Comparison of ENCODE assay signal across 23 cellular contexts in the genomic region with DNA sequence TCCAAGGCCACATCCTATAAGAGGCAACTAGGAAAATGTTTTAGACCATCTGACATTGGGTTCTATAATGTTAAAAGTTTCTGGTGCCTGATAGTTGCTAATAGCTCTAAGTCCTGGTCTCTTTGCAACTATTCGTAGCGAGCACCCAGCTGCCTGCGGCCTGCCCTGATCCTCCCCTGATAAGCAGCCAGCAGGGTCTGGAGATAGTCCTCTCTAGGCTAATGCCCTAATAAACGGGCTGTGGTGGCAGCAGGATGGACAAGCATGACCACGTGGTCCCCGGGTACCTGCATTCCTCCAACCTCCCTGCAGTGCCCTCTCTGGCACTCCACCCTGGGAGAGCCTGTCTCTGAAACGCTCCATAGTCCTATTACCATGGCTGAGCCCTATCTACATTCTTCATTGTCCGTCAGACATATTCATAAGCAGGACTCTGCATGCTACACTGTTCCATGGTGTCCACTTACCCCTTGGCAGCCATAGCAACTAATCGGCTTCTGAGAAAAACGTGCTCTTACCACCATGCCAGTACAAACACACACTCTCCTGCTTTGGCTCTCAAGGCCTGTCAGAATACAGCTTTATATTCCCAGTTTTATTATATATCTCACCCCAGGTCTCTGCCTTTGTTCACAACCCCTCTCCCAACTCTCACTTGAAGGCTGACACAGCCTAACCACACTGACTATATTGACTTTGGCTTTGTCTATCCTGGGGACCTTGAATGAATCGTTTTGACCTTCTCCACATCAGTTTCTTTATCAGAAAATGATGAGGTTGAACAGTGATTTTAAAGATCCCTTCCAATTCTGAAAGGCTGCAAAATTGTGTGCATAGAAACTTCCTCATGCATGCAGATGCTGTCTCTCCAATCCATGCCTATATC. TPM values are rescaled to one million over a fixed set of nuclear protein-coding genes. Genes with fewer than 3 reads are reported as not detected.
DNase-seq lines count a peak whose midpoint lies in the region; FAIRE-seq and TF ChIP-seq lines count a peak whose summit lies in the region.
"Had no signal": no experiment of that assay in that cellular context is flagged by ENCODE, and none has a peak within 500 bp of the region (broad histone marks: within the 10 kb centered on the region; RNA-seq: fewer than 3 reads in every experiment).

No MANE protein-coding gene starts in this region.

- H3K79me1 ChIP-seq in H1 (ENCODE audit: low read depth, low read length) = no peaks in the 10 kb centered on the region

- no peak overlapping the region for H3K18ac ChIP-seq in H1 (ENCODE audit: extremely low read depth, low read length)

- no peak overlapping the region for H2AK5ac ChIP-seq in H1 (ENCODE audit: low read depth, low read length)

- no peaks in the 10 kb centered on the region for H3K27me3 ChIP-seq in H1 (replicated peaks in 1 of 4; ENCODE audit: control insufficient read depth in 3 of 4, extremely low read depth in 1 of 4, insufficient read depth in 3 of 4, low read length in 3 of 4)
- peaks cover 5% of the 10 kb centered on the region for H3K27me3 ChIP-seq in osteoblast (ENCODE audit: insufficient read depth, low read length)
- H3K27me3 ChIP-seq: brain microvascular endothelial cell, spleen, transverse colon had no signal

- TF ChIP-seq CTCF in H1 (IDR thresholded peaks at IDR 0.05; ENCODE audit: control extremely low read depth in 1 of 3, insufficient read depth in 1 of 3, low read depth in 1 of 3, low read length in 3 of 3) = no peak
- TF ChIP-seq CTCF in osteoblast (IDR thresholded peaks at IDR 0.05; ENCODE audit: extremely low read depth, low read depth, low read length) = no peak

- no peak overlapping the region for H4K91ac ChIP-seq in H1 (replicated peaks; ENCODE audit: insufficient read length, low read length)

- H4K5ac ChIP-seq in H1 (ENCODE audit: insufficient read length, low read depth, low read length) = no peak overlapping the region

- H3K4me3 ChIP-seq in H1 (ENCODE audit: extremely low read depth in 1 of 4, insufficient read depth in 2 of 4, low read depth in 3 of 4, low read length in 4 of 4) (no peak overlapping the region), osteoblast (ENCODE audit: insufficient read depth, low read length) (no peak overlapping the region)
- H3K4me3 ChIP-seq: GM12878, lung, PC-9, spleen, transverse colon had no signal

- H2BK12ac ChIP-seq in H1 (ENCODE audit: low read depth, low read length) = no peak overlapping the region; the same call in 1 of the 2 replicates

- H2BK20ac ChIP-seq in H1 (ENCODE audit: low read length) = no peak overlapping the region

- no peak overlapping the region for H3K56ac ChIP-seq in H1 (replicated peaks; ENCODE audit: insufficient read length, low read depth, low read length)

- no peak for TF ChIP-seq RAD21 in H1 (IDR thresholded peaks at IDR 0.05 in 1 of 2, conservative IDR thresholded peaks at IDR 0.05 in 1 of 2; ENCODE audit: low read depth in 2 of 2, low read length in 2 of 2)

- POLR2A ChIA-PET in H1 (lab: Charles Lee; ENCODE audit: partially characterized antibody) = no interaction called here

- no peak overlapping the region for H3K27ac ChIP-seq in H1 (ENCODE audit: low read depth, low read length)
- H3K27ac ChIP-seq in osteoblast (ENCODE audit: low read depth, low read length) = no peak overlapping the region
- H3K27ac ChIP-seq: brain microvascular endothelial cell, PC-9, spleen, transverse colon, VCaP had no signal

- no peaks in the 10 kb centered on the region for H3K23me2 ChIP-seq in H1 (ENCODE audit: low read depth, low read length)

- H3K36me3 ChIP-seq in H1 (ENCODE audit: control insufficient read depth in 2 of 4, insufficient read depth in 4 of 4, low read length in 3 of 4) (no peaks in the 10 kb centered on the region), osteoblast (ENCODE audit: insufficient read depth, low read length) (no peaks in the 10 kb centered on the region)
- H3K36me3 ChIP-seq: brain microvascular endothelial cell, spleen, transverse colon had no signal

- no peak overlapping the region for H4K8ac ChIP-seq in H1 (ENCODE audit: extremely low read depth, insufficient read depth, low read length)

- H4K20me1 ChIP-seq in H1 (replicated peaks in 1 of 2; ENCODE audit: control insufficient read depth in 1 of 2, insufficient read depth in 2 of 2, low read length in 2 of 2) (no peaks in the 10 kb centered on the region), osteoblast (ENCODE audit: insufficient read depth, low read length) (no peaks in the 10 kb centered on the region)

- TF ChIP-seq EP300 in H1 (IDR thresholded peaks at IDR 0.05; ENCODE audit: borderline replicate concordance in 1 of 2, low read depth in 2 of 2, low read length in 2 of 2) = no peak

- H3K79me2 ChIP-seq in H1 (ENCODE audit: control insufficient read depth in 1 of 2, insufficient read depth in 2 of 2, low read length in 2 of 2) (no peaks in the 10 kb centered on the region), osteoblast (ENCODE audit: insufficient read depth, low read length) (no peaks in the 10 kb centered on the region)

- peak; percentile 81 for DNase-seq in NCI-H2029 (lab: John Stamatoyannopoulos, UW)
- peak; percentile 29 for DNase-seq in NCI-H774 (lab: John Stamatoyannopoulos, UW)
- no peak for DNase-seq in H1 (ENCODE audit: low read depth in 1 of 2, low spot score in 2 of 2)
- no peak for DNase-seq in osteoblast (ENCODE audit: insufficient read length, low spot score, missing footprints)
- no peak for DNase-seq in NCI-H1694 (lab: John Stamatoyannopoulos, UW)
- DNase-seq in activated CD4-positive, CD25-positive, alpha-beta regulatory T cell treated with anti-CD3 and anti-CD28 coated beads, Interleukin-2, amount 50 U/mL, for 72 hours = no peak
- DNase-seq in NCI-H82 treated with DMSO at 0.1 percent for 48 hours (lab: John Stamatoyannopoulos, UW; ENCODE audit: unreplicated experiment) = no peak
- DNase-seq: activated CD4-positive, alpha-beta T cell treated with anti-CD3 and anti-CD28 coated beads, Interleukin-2, amount 10 ng/mL, durations not matched to agents 7 days and 5 days; activated gamma-delta T cell treated with Interleukin-2 at 50 U/mL for 16 hours; activated T-cell treated with anti-CD3 and anti-CD28 coated beads, Interleukin-2, amount 50 U/mL, for 4 hours; brain microvascular endothelial cell; Calu3; EL; IMR-90; NCI-H2081; nephron progenitor cell; PC-9; right cardiac atrium; spleen; transverse colon had no signal

- H3K4ac ChIP-seq in H1 (replicated peaks; ENCODE audit: insufficient read length, low read depth, low read length) = no peak overlapping the region

- no peak overlapping the region for H3K23ac ChIP-seq in H1 (ENCODE audit: insufficient read length)

- H3K4me2 ChIP-seq in H1 (ENCODE audit: insufficient read depth in 1 of 2, low read depth in 2 of 2, low read length in 2 of 2) = no peak overlapping the region
- H3K4me2 ChIP-seq in osteoblast (ENCODE audit: insufficient read depth, low read length) = no peak overlapping the region
- H3K4me2 ChIP-seq: PC-9 had no signal

- H3K9ac ChIP-seq in H1 (replicated peaks in 1 of 4; ENCODE audit: extremely low read depth in 1 of 4, low read depth in 3 of 4, low read length in 3 of 4) = no peak overlapping the region

- H2BK15ac ChIP-seq in H1 (ENCODE audit: low read length) = no peak overlapping the region

- 86% methylated on average over 11 of the region's 11 CpGs; no CpG with 5 or more reads in 1 of the 2 experiments for WGBS in H1 (ENCODE audit: extremely low coverage in 1 of 2, insufficient coverage in 1 of 2, insufficient read length in 1 of 2, insufficient replicate concordance in 2 of 2, low coverage in 1 of 2, low lambda C conversion rate in 2 of 2, missing lambda C conversion rate in 1 of 2), 2 experiments

- no peak overlapping the region for H2BK120ac ChIP-seq in H1 (replicated peaks; ENCODE audit: low read depth, low read length)

- no peak for TF ChIP-seq POLR2A in H1 (IDR thresholded peaks at IDR 0.05; ENCODE audit: control extremely low read depth in 1 of 2, low read depth in 2 of 2, low read length in 2 of 2)

- H2AFZ ChIP-seq in H1 (ENCODE audit: low read length) = 0 out of 2 replicates have a peak overlapping the region, but pooled peaks have one; percentile 6
- peak overlapping the region; percentile 44 for H2AFZ ChIP-seq in osteoblast (ENCODE audit: low read length)
- H2AFZ ChIP-seq: PC-9 had no signal

- CTCF ChIA-PET in H1 (lab: Charles Lee; ENCODE audit: partially characterized antibody) = interaction anchor here (0.5 kb wide), 1 partner anchor 41 kb away, joined by 3 read pairs; no protein-coding TSS in a partner anchor

- no peaks in the 10 kb centered on the region for H3K9me3 ChIP-seq in H1 (ENCODE audit: insufficient read depth in 2 of 2, low read depth in 1 of 2, low read length in 1 of 2)
- H3K9me3 ChIP-seq in osteoblast (ENCODE audit: low read depth, low read length) = no peaks in the 10 kb centered on the region
- H3K9me3 ChIP-seq: spleen, transverse colon had no signal

- no peak overlapping the region for H3K14ac ChIP-seq in H1 (ENCODE audit: insufficient read length)

- H2BK5ac ChIP-seq in H1 (ENCODE audit: low read depth, low read length) = no peak overlapping the region

- peaks cover 0 to 2% (median 0%) of the 10 kb centered on the region in 4 experiments; a peak in 1 of 7 replicates for H3K4me1 ChIP-seq in H1 (replicated peaks in 1 of 4; ENCODE audit: control insufficient read depth in 3 of 4, insufficient read depth in 4 of 4, low read length in 3 of 4)
- no peaks in the 10 kb centered on the region for H3K4me1 ChIP-seq in osteoblast (ENCODE audit: insufficient read depth, low read length)
- H3K4me1 ChIP-seq: transverse colon had no signal

- no peak for FAIRE-seq in H1 (lab: Jason Lieb, UNC)
- FAIRE-seq: GM12878 had no signal

TF ChIP-seq in H1, 55 proteins besides CTCF, POLR2A, EP300 and RAD21 (continues in another document):
- TF ChIP-seq TAF1 (IDR thresholded peaks at IDR 0.05; ENCODE audit: low read depth, low read length) = no peak
- TF ChIP-seq CREB1 (IDR thresholded peaks at IDR 0.05) = no peak
- no peak for TF ChIP-seq SP4 (IDR thresholded peaks at IDR 0.05; ENCODE audit: low read length)
- TF ChIP-seq TBP (IDR thresholded peaks at IDR 0.05; ENCODE audit: low read depth, low read length) = no peak
- no peak for TF ChIP-seq NRF1 (IDR thresholded peaks at IDR 0.05; ENCODE audit: low read depth, low read length)
- TF ChIP-seq YY1 (IDR thresholded peaks at IDR 0.05; ENCODE audit: low read depth, low read length) = no peak
- no peak for TF ChIP-seq KDM1A (IDR thresholded peaks at IDR 0.05; ENCODE audit: borderline replicate concordance, low read length)
- no peak for TF ChIP-seq JUN (IDR thresholded peaks at IDR 0.05; ENCODE audit: low read depth, low read length)

RNA-seq across cellular contexts. Expression of a gene that starts 49.9 kb away (rescaled TPM):
- total RNA-seq in H1 (2021; fragmentation: NEBNext Ultra II Directional; extraction: Animal tissue kit (Norgen Biotek cat#: 25700)) = 128 and 131 TPM in 2 replicates
- polyA plus RNA-seq in H1 (2011; rRNA removed) = 62.4 and 64.9 TPM in 2 replicates
- 73.1 TPM for polyA plus RNA-seq in H1 (2011; cell fraction: cytosol; rRNA removed)
- 156 TPM for polyA plus RNA-seq in H1 (2011; cell fraction: nucleus; rRNA removed)
- polyA plus RNA-seq in H1 (2012, experiment 1 of 2) = 57.1 to 67.3 TPM (median 64.0 TPM) in 4 replicates
- 12.9 TPM for polyA plus RNA-seq in H1 (2012, experiment 2 of 2)
- polyA plus RNA-seq in H1 (2013, experiment 1 of 2) = 33.3 TPM
- 34.1 TPM for polyA plus RNA-seq in H1 (2013, experiment 2 of 2)
- polyA minus RNA-seq in H1 (2011; rRNA and poly(A)+ RNA removed) = 255 and 314 TPM in 2 replicates
- 78.8 TPM for polyA minus RNA-seq in H1 (2011; cell fraction: cytosol; rRNA and poly(A)+ RNA removed)
- 203 TPM for polyA minus RNA-seq in H1 (2011; cell fraction: nucleus; rRNA and poly(A)+ RNA removed)
- 42.7 and 55.4 TPM in 2 replicates for total RNA-seq in osteoblast

Comparison
In these comparisons a context has a peak if more than half of its experiments do, and no peak if none do; other contexts are left out.
1. DNase-seq: peak in NCI-H2029 (single experiment) and NCI-H774 (single experiment); none in H1 (0 of 2), osteoblast (single experiment), NCI-H1694 (single experiment), activated CD4-positive, CD25-positive, alpha-beta regulatory T cell treated with anti-CD3 and anti-CD28 coated beads, Interleukin-2, amount 50 U/mL, for 72 hours (single experiment) and NCI-H82 treated with DMSO at 0.1 percent for 48 hours (single experiment).